ENCODE assay signal across 15 cellular contexts in the genomic region with DNA sequence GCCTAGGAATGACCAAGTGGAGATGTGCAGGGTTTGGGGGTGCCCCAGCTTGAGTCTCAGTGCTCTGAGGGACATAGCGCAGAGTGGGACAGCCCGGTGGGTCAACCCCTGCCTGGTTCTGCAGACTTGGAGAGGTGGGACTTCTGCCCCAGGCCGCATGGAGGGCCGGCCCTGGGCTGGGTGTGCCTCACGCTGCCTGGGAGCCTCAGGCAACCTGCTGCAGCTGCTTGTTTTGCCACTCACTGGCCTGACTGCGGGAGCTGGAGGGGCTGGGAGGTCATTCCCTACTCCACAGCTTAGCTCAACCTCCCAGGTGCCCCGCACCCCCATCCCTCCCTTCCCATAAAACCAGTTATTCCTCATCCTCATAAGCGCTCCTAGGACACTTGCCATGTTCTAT. TPM values are rescaled to one million over a fixed set of nuclear protein-coding genes. Genes with fewer than 3 reads are reported as not detected.
DNase-seq lines count a peak whose midpoint lies in the region; ATAC-seq and TF ChIP-seq lines count a peak whose summit lies in the region.
"Had no signal": no experiment of that assay in that cellular context is flagged by ENCODE, and none has a peak within 500 bp of the region (broad histone marks: within the 10 kb centered on the region; RNA-seq: fewer than 3 reads in every experiment).

No MANE protein-coding gene starts in this region.

- TF ChIP-seq CTCF in OCI-LY1 (IDR thresholded peaks at IDR 0.05; ENCODE audit: low read length) = no peak
- TF ChIP-seq CTCF in stomach (IDR thresholded peaks at IDR 0.05) = no peak

- intact Hi-C loops in stomach (cut with DNase I; ENCODE audit: low total_unique reads) (no loop called here), aorta (cut with DNase I) (no loop called here)

- no peaks in the 10 kb centered on the region for H3K9me3 ChIP-seq in OCI-LY1 (ENCODE audit: low read length)
- no peaks in the 10 kb centered on the region for H3K9me3 ChIP-seq in mucosa of rectum (ENCODE audit: control insufficient read depth in 2 of 2, low read length in 2 of 2)
- no peaks in the 10 kb centered on the region for H3K9me3 ChIP-seq in stomach
- no peaks in the 10 kb centered on the region for H3K9me3 ChIP-seq in aorta (ENCODE audit: control insufficient read depth, low read length)

- no peak overlapping the region for H2AFZ ChIP-seq in OCI-LY1 (ENCODE audit: low read length)

- WGBS in stomach, 5 donors = 80 to 90% (median 86%) methylated on average over 5 to 8 of the region's 8 CpGs
- 94 to 98% methylated on average over 8 of the region's 8 CpGs for WGBS in aorta, 2 donors

- no peak overlapping the region; the same call in 1 of the 2 replicates for H3K9ac ChIP-seq in OCI-LY1 (ENCODE audit: low read length)
- peak overlapping the region in 1 of 2 donors; percentile 1 for H3K9ac ChIP-seq in mucosa of rectum (ENCODE audit: low read depth in 1 of 2, low read length in 2 of 2)

- H3K27me3 ChIP-seq in OCI-LY1 (ENCODE audit: insufficient read depth, low read length) = peaks cover 3% of the 10 kb centered on the region; the same call in 1 of the 2 replicates
- no peaks in the 10 kb centered on the region for H3K27me3 ChIP-seq in mucosa of rectum (ENCODE audit: control insufficient read depth in 2 of 2, insufficient read depth in 2 of 2, low read length in 2 of 2)
- no peaks in the 10 kb centered on the region for H3K27me3 ChIP-seq in stomach
- H3K27me3 ChIP-seq in aorta (ENCODE audit: control insufficient read depth in 1 of 2, insufficient read depth in 2 of 2, low read length in 1 of 2) = no peaks in the 10 kb centered on the region

- H3K4me1 ChIP-seq in OCI-LY1 (ENCODE audit: insufficient read depth, low read length, severe bottlenecking) (peaks cover 63% of the 10 kb centered on the region), mucosa of rectum (ENCODE audit: control insufficient read depth in 2 of 2, insufficient read depth in 2 of 2, low read length in 2 of 2) (peaks cover 33 to 43% of the 10 kb centered on the region in 2 donors), stomach (peaks cover 19 to 52% (median 32%) of the 10 kb centered on the region in 4 donors), aorta (ENCODE audit: control insufficient read depth in 1 of 2, insufficient read depth in 2 of 2, low read length in 2 of 2) (no peaks in the 10 kb centered on the region)

- H3K79me2 ChIP-seq in OCI-LY1 (ENCODE audit: insufficient read depth, low read length) = no peaks in the 10 kb centered on the region

- peak overlapping the region; percentile 99 for H3K27ac ChIP-seq in OCI-LY1 (ENCODE audit: low read depth, low read length, poor library complexity, severe bottlenecking)
- H3K27ac ChIP-seq in mucosa of rectum (ENCODE audit: low read depth in 2 of 2, low read length in 2 of 2) = peak overlapping the region; percentile 57 to 79
- peak overlapping the region in 3 of 5 donors; percentile 26 to 76 (median 48) for H3K27ac ChIP-seq in stomach
- no peak overlapping the region for H3K27ac ChIP-seq in aorta (ENCODE audit: low read depth in 1 of 2, low read length in 2 of 2)
- H3K27ac ChIP-seq: A549 had no signal

- no peaks in the 10 kb centered on the region for H4K20me1 ChIP-seq in OCI-LY1 (ENCODE audit: insufficient read depth, low read length)

- H3K4me3 ChIP-seq in OCI-LY1 (ENCODE audit: low read depth, low read length, poor library complexity, severe bottlenecking) (no peak overlapping the region), mucosa of rectum (ENCODE audit: low read length in 2 of 2) (no peak overlapping the region), stomach (no peak overlapping the region), aorta (ENCODE audit: low read length in 2 of 2) (no peak overlapping the region)
- H3K4me3 ChIP-seq: A549 had no signal

- no peak for TF ChIP-seq POLR2A in stomach (IDR thresholded peaks at IDR 0.05)

- H3K4me2 ChIP-seq in OCI-LY1 (ENCODE audit: low read length) = 0 out of 2 replicates have a peak overlapping the region, but pooled peaks have one; percentile 7
- H3K4me2 ChIP-seq: A549 had no signal

- TF ChIP-seq EP300 in stomach (IDR thresholded peaks at IDR 0.05) = no peak

- H3K36me3 ChIP-seq in OCI-LY1 (ENCODE audit: insufficient read depth, low read length) (no peaks in the 10 kb centered on the region), mucosa of rectum (ENCODE audit: control insufficient read depth in 2 of 2, insufficient read depth in 2 of 2, low read length in 2 of 2) (peaks cover 0 to 9% of the 10 kb centered on the region in 2 donors), stomach (peaks cover 0 to 10% (median 8%) of the 10 kb centered on the region in 4 donors), aorta (ENCODE audit: control insufficient read depth in 1 of 2, insufficient read depth in 2 of 2, low read length in 1 of 2) (no peaks in the 10 kb centered on the region)

- DNase-seq in NCI-H345 (lab: John Stamatoyannopoulos, UW) = peak; percentile 20
- DNase-seq in NCI-H345 treated with DMSO at 0.1 percent for 48 hours (lab: John Stamatoyannopoulos, UW; ENCODE audit: unreplicated experiment) = no peak
- DNase-seq in stomach = no peak
- no peak for DNase-seq in aorta
- DNase-seq: Calu3; CD4-positive, alpha-beta T cell; Kasumi-1; MM.1S; NCI-H226; NCI-H526 treated with DMSO at 0.1 percent for 48 hours; NK-92 treated with Interleukin-12 subunit alpha and Interleukin-12 subunit beta, amount 100 ng/mL, for 24 hours had no signal

- H3K9me2 ChIP-seq in OCI-LY1 (ENCODE audit: low read depth, low read length) = no peaks in the 10 kb centered on the region

- H3F3A ChIP-seq in OCI-LY1 (ENCODE audit: insufficient read depth, low read length) = peaks cover 2% of the 10 kb centered on the region; the same call in 1 of the 2 replicates

- ATAC-seq in aorta (ENCODE audit: low FRiP score) = no peak
- ATAC-seq in HG03521 (IDR thresholded peaks at IDR 0.05; ENCODE audit: unreplicated experiment) = no peak

RNA-seq across cellular contexts. Expression of gene ODC1, which starts 33.1 kb away (rescaled TPM):
- 100 to 1,000 TPM in 3 of 5 donors, 10 to 100 TPM in 2; 33.0 to 148 (median 113) TPM for total RNA-seq in stomach
- polyA plus RNA-seq in stomach = 10 to 100 TPM; 32.2 to 51.8 (median 36.2) TPM
- total RNA-seq in aorta = 10 to 100 TPM; 21.3 to 46.1 TPM
- polyA plus RNA-seq in aorta = 10 to 100 TPM; 31.6 to 45.7 TPM

Comparison
In these comparisons a context has a peak if more than half of its experiments do, and no peak if none do; other contexts are left out.
1. H3K27ac ChIP-seq: peak in OCI-LY1 (single experiment), mucosa of rectum (2 of 2) and stomach (3 of 5); none in aorta (0 of 2).